10 cellular contexts compared by ENCODE assay signal in genomic region chr1:8239306-8240023, GRCh38.
DNase-seq lines count a peak whose midpoint lies in the region; ATAC-seq and TF ChIP-seq lines count a peak whose summit lies in the region.
"Had no signal": no experiment of that assay in that cellular context is flagged by ENCODE, and none has a peak within 500 bp of the region (broad histone marks: within the 10 kb centered on the region; RNA-seq: fewer than 3 reads in every experiment).

No MANE protein-coding gene starts in this region.

- no peak overlapping the region for H3K4me3 ChIP-seq in fibroblast of pulmonary artery (replicated peaks; ENCODE audit: low read depth, low read length)
- H3K4me3 ChIP-seq in neuronal stem cell (ENCODE audit: low read length in 2 of 2) = no peak overlapping the region

- no peak overlapping the region for H2AFZ ChIP-seq in neuronal stem cell (ENCODE audit: low read length)

- no peak overlapping the region for H3K9ac ChIP-seq in neuronal stem cell (ENCODE audit: low read depth, low read length, poor library complexity)

- H4K91ac ChIP-seq in neuronal stem cell (ENCODE audit: low read depth, low read length, poor library complexity) = no peak overlapping the region

- in situ Hi-C loops in G401 (cut with HindIII; ENCODE audit: low sequenced_read_pairs) = no loop called here

- H3K4me1 ChIP-seq in neuronal stem cell (ENCODE audit: control insufficient read depth in 2 of 2, insufficient read depth in 1 of 2, low read depth in 1 of 2, low read length in 2 of 2) = peaks cover 1 to 17% of the 10 kb centered on the region in 2 donors

- H3K4ac ChIP-seq in neuronal stem cell (ENCODE audit: low read length) = no peak overlapping the region

- H3K27me3 ChIP-seq in neuronal stem cell (ENCODE audit: control insufficient read depth in 3 of 3, insufficient read depth in 3 of 3, low read depth in 1 of 3, low read length in 3 of 3) = no peaks in the 10 kb centered on the region

- CTCF ChIA-PET in RWPE1 (lab: Yijun Ruan, JAX) = interaction anchor here (0.6 to 0.9 kb wide), 4 partner anchors 12 to 256 kb away, joined by 3 to 4 read pairs (median 4); no protein-coding TSS in a partner anchor

- DNase-seq in G401 (ENCODE audit: low spot score) (peak; percentile 50), RWPE1 (ENCODE audit: low spot score) (no peak), fibroblast of pulmonary artery (ENCODE audit: low read depth) (peak; percentile 34), neuronal stem cell (ENCODE audit: low spot score) (peak; percentile 71), RPMI8226 (no peak), ureter (ENCODE audit: low spot score) (no peak), UCSD-AML1 (lab: John Stamatoyannopoulos, UW; ENCODE audit: unreplicated experiment) (no peak)
- DNase-seq: Kasumi-1 had no signal

- no peak overlapping the region for H3K14ac ChIP-seq in neuronal stem cell (ENCODE audit: low read length)

- no CpG with 5 or more reads among the region's 14 CpGs for WGBS in neuronal stem cell (ENCODE audit: extremely low coverage in 2 of 2, insufficient read length in 2 of 2, insufficient replicate concordance in 1 of 2), 2 donors

- peak overlapping the region; percentile 49 for H2BK5ac ChIP-seq in neuronal stem cell (ENCODE audit: low read length)

- H3K79me1 ChIP-seq in neuronal stem cell (ENCODE audit: low read depth, low read length) = no peaks in the 10 kb centered on the region

- H3K18ac ChIP-seq in neuronal stem cell (ENCODE audit: low read length) = peak overlapping the region; percentile 79

- peak overlapping the region; percentile 61 for H3K27ac ChIP-seq in RWPE1
- H3K27ac ChIP-seq in neuronal stem cell (replicated peaks; ENCODE audit: low read length) = peak overlapping the region; percentile 72

- H3K23ac ChIP-seq in neuronal stem cell (ENCODE audit: low read depth, low read length, poor library complexity) = no peak overlapping the region

- no peak overlapping the region for H2BK15ac ChIP-seq in neuronal stem cell (ENCODE audit: low read length)

- H4K8ac ChIP-seq in neuronal stem cell (ENCODE audit: low read depth, low read length) = no peak overlapping the region

- no peak for TF ChIP-seq CTCF in RWPE1 (conservative IDR thresholded peaks at IDR 0.05; ENCODE audit: low read depth)
- no peak for TF ChIP-seq CTCF in fibroblast of pulmonary artery (IDR thresholded peaks at IDR 0.05; ENCODE audit: low read length, missing control alignments)

- no peak overlapping the region for H2BK12ac ChIP-seq in neuronal stem cell (ENCODE audit: low read length)

- no peak overlapping the region for H3K4me2 ChIP-seq in neuronal stem cell (ENCODE audit: insufficient read depth, low read length, poor library complexity, severe bottlenecking)

- no peak overlapping the region for H2BK120ac ChIP-seq in neuronal stem cell (ENCODE audit: low read depth, low read length)

- H2AK5ac ChIP-seq in neuronal stem cell (ENCODE audit: low read depth, low read length) = no peak overlapping the region

- no peaks in the 10 kb centered on the region for H3K36me3 ChIP-seq in neuronal stem cell (replicated peaks in 1 of 2; ENCODE audit: control insufficient read depth in 2 of 2, insufficient read depth in 2 of 2, low read length in 2 of 2)

- ATAC-seq in HG02840 (IDR thresholded peaks at IDR 0.05; ENCODE audit: low FRiP score, unreplicated experiment) = no peak
- ATAC-seq: activated naive CD4-positive, alpha-beta T cell treated with anti-CD3 and anti-CD28 coated beads, Interleukin-2, amount 50 U/mL, for 72 hours had no signal

- POLR2A ChIA-PET in RWPE1 (lab: Yijun Ruan, JAX; ENCODE audit: low non-redundant PET) = interaction anchor here (0.7 kb wide), 1 partner anchor 145 kb away, joined by 5 read pairs; no protein-coding TSS in a partner anchor

- H3K9me3 ChIP-seq in neuronal stem cell (replicated peaks in 1 of 2; ENCODE audit: control insufficient read depth in 2 of 2, insufficient read depth in 1 of 2, low read depth in 1 of 2, low read length in 2 of 2) = no peaks in the 10 kb centered on the region

Comparison
In these comparisons a context has a peak if more than half of its experiments do, and no peak if none do; other contexts are left out.
1. DNase-seq: peak in G401 (single experiment), fibroblast of pulmonary artery (single experiment) and neuronal stem cell (single experiment); none in RWPE1 (single experiment), RPMI8226 (single experiment), ureter (single experiment) and UCSD-AML1 (single experiment).